9 cellular contexts compared by ENCODE assay signal in the genomic region with DNA sequence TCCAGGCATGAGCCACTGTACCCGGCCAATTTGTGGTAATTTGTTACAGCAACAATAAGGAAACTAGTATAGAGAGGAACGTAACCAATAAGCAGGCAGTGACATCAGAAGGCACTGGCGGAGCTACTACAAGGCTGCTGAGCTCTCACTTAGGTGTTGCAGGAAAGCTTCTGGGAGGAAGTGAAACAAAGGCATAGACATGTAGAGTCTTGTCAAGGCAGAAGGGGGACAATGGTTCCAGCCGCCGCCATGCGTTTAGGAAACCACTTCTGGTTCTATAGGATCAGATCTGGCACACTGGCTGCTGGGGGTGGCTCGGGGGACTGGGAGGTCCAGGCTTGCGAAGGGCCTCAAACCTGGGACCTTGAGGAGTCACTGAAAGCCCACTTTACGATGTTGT. TPM values are rescaled to one million over a fixed set of nuclear protein-coding genes. Genes with fewer than 3 reads are reported as not detected.
DNase-seq lines count a peak whose midpoint lies in the region; ATAC-seq lines count a peak whose summit lies in the region.
"Had no signal": no experiment of that assay in that cellular context is flagged by ENCODE, and none has a peak within 500 bp of the region (broad histone marks: within the 10 kb centered on the region; RNA-seq: fewer than 3 reads in every experiment).

No MANE protein-coding gene starts in this region.

- H2AK5ac ChIP-seq in mesenchymal stem cell (ENCODE audit: low read length, severe bottlenecking): no peak overlapping the region

- DNase-seq in NCI-H748 (lab: John Stamatoyannopoulos, UW; ENCODE audit: unreplicated experiment) (peak; percentile 14), NCI-H748 treated with DMSO at 0.1 percent for 48 hours (lab: John Stamatoyannopoulos, UW) (no peak), NCI-H345 (lab: John Stamatoyannopoulos, UW) (peak; percentile 63), NCI-H146 (lab: John Stamatoyannopoulos, UW) (no peak), cardiac septum (ENCODE audit: low spot score) (no peak), mesenchymal stem cell (no peak)
- no peak for DNase-seq in effector memory CD4-positive, alpha-beta T cell

- no peak overlapping the region for H2BK120ac ChIP-seq in mesenchymal stem cell (ENCODE audit: low read depth, low read length)

- no peaks in the 10 kb centered on the region for H3K9me3 ChIP-seq in effector memory CD4-positive, alpha-beta T cell (ENCODE audit: control insufficient read depth, low read length)
- H3K9me3 ChIP-seq in mesenchymal stem cell (ENCODE audit: control insufficient read depth, low read length): no peaks in the 10 kb centered on the region

- no peaks in the 10 kb centered on the region for H3K4me1 ChIP-seq in effector memory CD4-positive, alpha-beta T cell (ENCODE audit: control insufficient read depth, insufficient read depth, low read length, poor library complexity, severe bottlenecking)
- peaks cover 2% of the 10 kb centered on the region for H3K4me1 ChIP-seq in mesenchymal stem cell (ENCODE audit: control insufficient read depth, insufficient read depth, low read depth, low read length)

- no peak overlapping the region for H2AFZ ChIP-seq in mesenchymal stem cell (ENCODE audit: low read depth, low read length)

- no peak overlapping the region for H3K4ac ChIP-seq in mesenchymal stem cell (ENCODE audit: low read depth in 1 of 2, low read length in 2 of 2)

- no peak overlapping the region for H4K91ac ChIP-seq in mesenchymal stem cell (ENCODE audit: low read length)

- no peak overlapping the region for H2BK15ac ChIP-seq in mesenchymal stem cell (ENCODE audit: low read depth, poor library complexity, severe bottlenecking)

- no peak overlapping the region for H4K8ac ChIP-seq in mesenchymal stem cell (ENCODE audit: low read length)

- no peak overlapping the region for H3K18ac ChIP-seq in mesenchymal stem cell (ENCODE audit: low read depth in 1 of 2, low read length in 2 of 2)

- intact Hi-C loops in cardiac septum (cut with DNase I): no loop called here

- no peaks in the 10 kb centered on the region for H3K27me3 ChIP-seq in effector memory CD4-positive, alpha-beta T cell (replicated peaks; ENCODE audit: control insufficient read depth, insufficient read depth, low read length, poor library complexity, severe bottlenecking)
- H3K27me3 ChIP-seq in mesenchymal stem cell (ENCODE audit: control insufficient read depth in 1 of 2, insufficient read depth in 1 of 2, low read length in 2 of 2): peaks cover 0 to 2% of the 10 kb centered on the region in 2 experiments

- no peak overlapping the region for H3K23ac ChIP-seq in mesenchymal stem cell (ENCODE audit: low read length in 2 of 2)

- H3K4me3 ChIP-seq in effector memory CD4-positive, alpha-beta T cell (ENCODE audit: insufficient read depth, low read depth, low read length, poor library complexity, severe bottlenecking): no peak overlapping the region
- H3K4me3 ChIP-seq in mesenchymal stem cell (ENCODE audit: insufficient read depth in 1 of 2, low read depth in 1 of 2, low read length in 2 of 2): no peak overlapping the region

- no peak overlapping the region for H3K27ac ChIP-seq in effector memory CD4-positive, alpha-beta T cell (ENCODE audit: insufficient read depth, low read length, poor library complexity, severe bottlenecking)
- no peak overlapping the region for H3K27ac ChIP-seq in mesenchymal stem cell (ENCODE audit: low read length, poor library complexity, severe bottlenecking)

- H3K36me3 ChIP-seq in effector memory CD4-positive, alpha-beta T cell (ENCODE audit: control insufficient read depth, insufficient read depth, low read length): no peaks in the 10 kb centered on the region
- H3K36me3 ChIP-seq in mesenchymal stem cell (ENCODE audit: control insufficient read depth in 1 of 2, insufficient read depth in 2 of 2, low read depth in 1 of 2, low read length in 2 of 2): no peaks in the 10 kb centered on the region

- no peak overlapping the region for H3K4me2 ChIP-seq in mesenchymal stem cell (ENCODE audit: low read length, poor library complexity, severe bottlenecking)

- WGBS in mesenchymal stem cell: 97% methylated on average over 9 of the region's 9 CpGs

- H3K79me1 ChIP-seq in mesenchymal stem cell (replicated peaks; ENCODE audit: low read length, poor library complexity, severe bottlenecking): no peaks in the 10 kb centered on the region

- no peak overlapping the region for H3K9ac ChIP-seq in mesenchymal stem cell (ENCODE audit: low read length)

- no peak overlapping the region for H2BK5ac ChIP-seq in mesenchymal stem cell (ENCODE audit: low read depth, low read length, poor library complexity, severe bottlenecking)

- peak; percentile 93 for ATAC-seq in HG02973 (IDR thresholded peaks at IDR 0.05; ENCODE audit: unreplicated experiment)

- no peak overlapping the region for H3K14ac ChIP-seq in mesenchymal stem cell (ENCODE audit: low read length in 2 of 2)

- H2BK12ac ChIP-seq in mesenchymal stem cell (ENCODE audit: low read length in 2 of 2): no peak overlapping the region

RNA-seq across cellular contexts. Expression of a gene that starts 9.4 kb away (rescaled TPM):
- not detected for total RNA-seq in cardiac septum
- not detected for polyA plus RNA-seq in mesenchymal stem cell (2013, experiment 1 of 2)
- polyA plus RNA-seq in mesenchymal stem cell (2013, experiment 2 of 2): not detected
- polyA plus RNA-seq: esophagus had no signal

RNA-seq across cellular contexts. Expression of a gene that starts 40.7 kb away (rescaled TPM):
- total RNA-seq in cardiac septum: 41.3 TPM
- polyA plus RNA-seq in mesenchymal stem cell (2013, experiment 1 of 2): 26.3 TPM
- 26.1 TPM for polyA plus RNA-seq in mesenchymal stem cell (2013, experiment 2 of 2)

Comparison
In these comparisons a context has a peak if more than half of its experiments do, and no peak if none do; other contexts are left out.
1. DNase-seq: peak in NCI-H748 (single experiment) and NCI-H345 (single experiment); none in NCI-H748 treated with DMSO at 0.1 percent for 48 hours (single experiment), NCI-H146 (single experiment), effector memory CD4-positive, alpha-beta T cell (0 of 3), cardiac septum (single experiment) and mesenchymal stem cell (single experiment).